ENCODE assay signal across 8 cellular contexts in the genomic region with DNA sequence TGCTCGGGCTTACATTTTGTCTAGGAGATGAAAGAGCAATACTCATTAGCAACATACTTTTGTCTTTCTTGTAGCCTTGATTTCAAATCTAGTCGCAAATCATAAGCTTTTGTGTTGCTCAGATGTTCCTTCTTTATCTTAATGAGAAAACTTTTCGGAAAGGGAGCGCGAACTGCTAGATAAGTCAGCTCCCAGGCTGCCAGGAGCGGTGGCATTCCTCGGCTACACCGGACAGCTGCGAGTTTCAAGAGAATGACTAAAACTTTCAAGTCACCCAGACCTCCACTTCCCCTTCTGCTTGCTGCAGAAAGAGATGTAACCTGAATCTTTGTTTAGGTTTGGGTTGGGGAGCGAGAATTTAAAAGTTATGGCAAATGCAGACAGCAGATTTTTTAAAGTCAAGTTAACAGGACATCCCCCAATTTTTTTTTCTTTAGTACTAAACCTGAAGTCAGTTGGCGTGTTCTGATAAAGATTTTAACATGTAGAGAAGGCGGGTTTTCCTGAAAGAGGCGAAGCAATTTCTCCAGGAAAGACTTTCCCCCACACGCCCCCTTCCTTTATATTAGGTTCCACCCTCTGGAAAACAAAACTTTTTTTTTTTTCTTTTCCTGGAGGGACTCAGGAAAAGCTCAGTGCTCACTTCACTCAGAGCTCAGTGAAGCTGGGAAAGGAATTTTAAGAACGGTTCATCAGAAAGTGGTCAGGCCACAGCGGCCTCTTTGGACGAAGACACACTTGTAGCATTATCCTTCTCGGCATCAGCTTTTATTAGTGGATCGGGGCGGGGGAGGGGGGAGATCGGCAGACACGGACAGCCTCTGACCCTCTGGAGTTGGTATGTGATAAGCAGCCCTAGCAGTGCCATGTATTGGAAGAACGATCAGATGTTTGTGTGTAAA. TPM values are rescaled to one million over a fixed set of nuclear protein-coding genes. Genes with fewer than 3 reads are reported as not detected.
DNase-seq lines count a peak whose midpoint lies in the region; ATAC-seq, FAIRE-seq and TF ChIP-seq lines count a peak whose summit lies in the region.

LHX8 (plus strand) TSS at position 635 of the 902 bp plus-strand sequence. CDS start 2,227 bp downstream, outside the sequence.

- H2AFZ ChIP-seq in GM12878 (ENCODE audit: control insufficient read depth, low read depth, low read length) = no peak within 1 kb of the TSS

- no peak for TF ChIP-seq EP300 in GM12878 (IDR thresholded peaks at IDR 0.05; ENCODE audit: borderline replicate concordance in 1 of 2, control insufficient read depth in 1 of 2, low read depth in 2 of 2, low read length in 2 of 2)

- no peak for DNase-seq in A673 (ENCODE audit: low spot score)
- peak; percentile 42 for DNase-seq in H7
- no peak for DNase-seq in GM12878 (ENCODE audit: low read depth, low spot score)
- no peak for DNase-seq in substantia nigra (lab: John Stamatoyannopoulos, UW)
- no peak for DNase-seq in activated gamma-delta T cell treated with Interleukin-2 at 50 U/mL for 16 hours

- peak within 1 kb of the TSS; percentile 57 for H3K4me2 ChIP-seq in GM12878 (ENCODE audit: control insufficient read depth, insufficient read depth)

- TF ChIP-seq POLR2A in GM12878 (IDR thresholded peaks at IDR 0.05; ENCODE audit: low read depth, low read length) = no peak

- no peaks in the 10 kb centered on the region for H3K36me3 ChIP-seq in A673 (ENCODE audit: insufficient read depth, low read length, poor library complexity, severe bottlenecking)
- H3K36me3 ChIP-seq in H7 (replicated peaks; ENCODE audit: control insufficient read depth, insufficient read depth, low read length) = no peaks in the 10 kb centered on the region
- H3K36me3 ChIP-seq in GM12878 (ENCODE audit: control insufficient read depth in 2 of 2, insufficient read depth in 2 of 2, low read length in 1 of 2) = no peaks in the 10 kb centered on the region
- no peaks in the 10 kb centered on the region for H3K36me3 ChIP-seq in mesodermal cell (ENCODE audit: control insufficient read depth, insufficient read depth, low read length)

- no peaks in the 10 kb centered on the region for H3K79me2 ChIP-seq in GM12878 (ENCODE audit: control insufficient read depth, insufficient read depth, low read length)

- CTCF ChIA-PET in A673 (lab: Charles Lee) (no interaction called here), GM12878 (lab: Yijun Ruan, JAX) (no interaction called here)

- no peak within 1 kb of the TSS for H3K9ac ChIP-seq in GM12878 (ENCODE audit: control insufficient read depth, insufficient read depth, low read length)

- SMC1A ChIA-PET in GM12878 (lab: Charles Lee; ENCODE audit: uncharacterized antibody, unreplicated experiment) = interaction anchor here (1.4 kb wide), 1 partner anchor 15 kb away, joined by 4 read pairs; no protein-coding TSS in a partner anchor

- no peaks in the 10 kb centered on the region for H4K20me1 ChIP-seq in GM12878 (ENCODE audit: control insufficient read depth, insufficient read depth)

- H3K4me1 ChIP-seq in A673 (ENCODE audit: insufficient read depth, low read length, poor library complexity, severe bottlenecking) (peaks cover 9% of the 10 kb centered on the region), GM12878 (ENCODE audit: control insufficient read depth, insufficient read depth, low read length) (no peaks in the 10 kb centered on the region), mesodermal cell (ENCODE audit: control insufficient read depth, insufficient read depth, low read length, poor library complexity, severe bottlenecking) (peaks cover 11% of the 10 kb centered on the region)

- H3K4me3 ChIP-seq in A673 (ENCODE audit: low read depth, low read length, poor library complexity, severe bottlenecking) = peak within 1 kb of the TSS; percentile 36
- H3K4me3 ChIP-seq in H7 (ENCODE audit: insufficient read depth, low read depth, low read length) = peak within 1 kb of the TSS; percentile 50
- no peak within 1 kb of the TSS for H3K4me3 ChIP-seq in GM12878
- H3K4me3 ChIP-seq in mesodermal cell (ENCODE audit: extremely low read depth, insufficient read depth, low read length, poor library complexity, severe bottlenecking) = peak within 1 kb of the TSS; percentile 49

- 0 out of 3 replicates have a peak, but pooled peaks have one; percentile 25 for ATAC-seq in GM12878
- no peak for ATAC-seq in GM18868 (IDR thresholded peaks at IDR 0.05; ENCODE audit: unreplicated experiment)
- ATAC-seq in HG03095 (IDR thresholded peaks at IDR 0.05; ENCODE audit: unreplicated experiment) = no peak

- in situ Hi-C loops in GM12878 (cut with MboI) = no loop called here

- no peak for FAIRE-seq in GM12878 (lab: Jason Lieb, UNC)

- H3K9me3 ChIP-seq in A673 (ENCODE audit: low read depth, low read length, poor library complexity, severe bottlenecking) = no peaks in the 10 kb centered on the region
- H3K9me3 ChIP-seq in GM12878 (replicated peaks; ENCODE audit: control insufficient read depth, insufficient read depth, low read length) = no peaks in the 10 kb centered on the region; the same call in 2 of the 3 replicates
- no peaks in the 10 kb centered on the region for H3K9me3 ChIP-seq in mesodermal cell (ENCODE audit: control insufficient read depth, low read length)

- POLR2A ChIA-PET in A673 (lab: Charles Lee; ENCODE audit: low non-redundant PET) = interaction anchor here (0.6 kb wide), 1 partner anchor 19 kb away, joined by 4 read pairs; no protein-coding TSS in a partner anchor
- POLR2A ChIA-PET in GM12878 (lab: Charles Lee) = interaction anchor here (0.6 kb wide), 1 partner anchor 1956 kb away, joined by 6 read pairs; no protein-coding TSS in a partner anchor

- H3K27ac ChIP-seq in A673 (ENCODE audit: low read depth, low read length, poor library complexity, severe bottlenecking) (no peak within 1 kb of the TSS), GM12878 (ENCODE audit: control insufficient read depth, insufficient read depth) (no peak within 1 kb of the TSS), mesodermal cell (ENCODE audit: low read depth, low read length, severe bottlenecking) (peak within 1 kb of the TSS; percentile 85), substantia nigra (ENCODE audit: low read depth, low read length, poor library complexity, severe bottlenecking) (no peak within 1 kb of the TSS)

- BruUV-seq in A673 (replicated peaks; lab: Mats Ljungman, UMichigan) (no TSS peak), GM12878 (replicated peaks; lab: Mats Ljungman, UMichigan) (no TSS peak)

- RAD21 ChIA-PET in GM12878 (lab: Charles Lee; ENCODE audit: unreplicated experiment) = interaction anchor here (0.6 kb wide), 1 partner anchor 67 kb away, joined by 3 read pairs; no protein-coding TSS in a partner anchor

- TF ChIP-seq CTCF in A673 (conservative IDR thresholded peaks at IDR 0.05; ENCODE audit: low read depth, low read length) = no peak
- TF ChIP-seq CTCF in GM12878 (IDR thresholded peaks at IDR 0.05 in 2 of 3, conservative IDR thresholded peaks at IDR 0.05 in 1 of 3; ENCODE audit: control insufficient read depth in 2 of 3, extremely low read depth in 1 of 3, insufficient read depth in 1 of 3, low read depth in 3 of 3, low read length in 3 of 3) = no peak

- H3K27me3 ChIP-seq in A673 (replicated peaks; ENCODE audit: insufficient read depth, low read depth, low read length, poor library complexity) (peaks cover 100% of the 10 kb centered on the region), H7 (ENCODE audit: control insufficient read depth, insufficient read depth, low read length) (peaks cover 96% of the 10 kb centered on the region), GM12878 (replicated peaks in 1 of 2; ENCODE audit: control insufficient read depth in 2 of 2, insufficient read depth in 2 of 2, low read length in 1 of 2) (peaks cover 16 to 50% of the 10 kb centered on the region in 2 experiments)

- no peak for TF ChIP-seq RAD21 in GM12878 (IDR thresholded peaks at IDR 0.05; ENCODE audit: insufficient read depth, low read depth, low read length)

- intact Hi-C loops in A673 (cut with micrococcal nuclease; ENCODE audit: unreplicated experiment) (loop anchor here (5.0 kb wide), 1 partner anchor 362 kb away; no protein-coding TSS in a partner anchor), GM12878 (cut with micrococcal nuclease; ENCODE audit: unreplicated experiment) (no loop called here)

- WGBS in GM12878 (ENCODE audit: insufficient coverage, insufficient replicate concordance, low lambda C conversion rate, missing lambda C conversion rate) = 5% methylated on average over 23 of the region's 23 CpGs
- WGBS in mesodermal cell (ENCODE audit: insufficient coverage in 2 of 2), 2 experiments = 0% methylated on average over 15 to 17 of the region's 23 CpGs

TF ChIP-seq in GM12878, 131 proteins besides CTCF, POLR2A, EP300 and RAD21:
- 0 out of 2 replicates have a peak, but pooled peaks have one; percentile 9 for TF ChIP-seq EZH2 (IDR thresholded peaks at IDR 0.05; ENCODE audit: borderline replicate concordance, control insufficient read depth, low read depth, low read length)
- no peak for TF ChIP-seq CHD1 (IDR thresholded peaks at IDR 0.05; ENCODE audit: low read depth, low read length)
- TF ChIP-seq SPI1 (IDR thresholded peaks at IDR 0.05; ENCODE audit: borderline replicate concordance, insufficient read depth, low read depth, low read length) = 0 out of 2 replicates have a peak, but pooled peaks have one; percentile 11
- TF ChIP-seq TCF7 (IDR thresholded peaks at IDR 0.05; ENCODE audit: borderline replicate concordance) = no peak
- TF ChIP-seq SUZ12 (IDR thresholded peaks at IDR 0.05; ENCODE audit: unreplicated experiment) = peak; percentile 33

RNA-seq across cellular contexts. Expression of gene LHX8, which starts in this region (rescaled TPM):
- not detected in 2 replicates for total RNA-seq in A673 (2021)
- not detected in 2 replicates for total RNA-seq in H7 (2014; rRNA removed; shearing (Covaris generic))
- total RNA-seq in GM12878 (2013; cell fraction: nucleolus; rRNA removed) = not detected in 2 replicates
- not detected in 2 replicates for total RNA-seq in GM12878 (2014; rRNA removed)
- total RNA-seq in GM12878 (2014; rRNA removed; fragmentation: Illumina TruSeq; extraction: Trizol) = not detected in 2 replicates
- total RNA-seq in GM12878 (2021) = not detected in 2 replicates
- not detected for polyA plus RNA-seq in GM12878 (2011; ENCODE audit: low read depth)
- not detected in 2 replicates for polyA plus RNA-seq in GM12878 (2011; rRNA removed)
- polyA plus RNA-seq in GM12878 (2011; cell fraction: cytosol; rRNA removed) = not detected in 2 replicates
- polyA plus RNA-seq in GM12878 (2011; cell fraction: nucleus; rRNA removed) = not detected in 2 replicates
- polyA plus RNA-seq in GM12878 (2012) = not detected in 2 replicates
- not detected in 2 replicates for polyA plus RNA-seq in GM12878 (2014; fragmentation: Illumina TruSeq; extraction: Trizol)
- polyA plus RNA-seq in GM12878 (2014; fragmentation: Nextera tagmentation; extraction: Ambion mirVana) = not detected
- polyA plus RNA-seq in GM12878 (2014; rRNA removed) = not detected in 2 replicates
- not detected for polyA plus RNA-seq in GM12878 (2016; fragmentation: Nextera tagmentation; extraction: Ambion mirVana)
- polyA minus RNA-seq in GM12878 (2011; rRNA and poly(A)+ RNA removed) = not detected in 2 replicates
- polyA minus RNA-seq in GM12878 (2011; cell fraction: cytosol; rRNA and poly(A)+ RNA removed) = not detected in 2 replicates
- polyA minus RNA-seq in GM12878 (2011; cell fraction: nucleus; rRNA and poly(A)+ RNA removed) = not detected in 2 replicates
- 6.9 TPM for polyA plus RNA-seq in mesodermal cell (2013, experiment 1 of 2)
- 5.6 TPM for polyA plus RNA-seq in mesodermal cell (2013, experiment 2 of 2)

Comparison
In these comparisons a context has a peak if more than half of its experiments do, and no peak if none do; other contexts are left out.
1. Peak in DNase-seq and H3K4me3 ChIP-seq in H7; RNA of the gene not detected or under 1 TPM.
2. Peak in ATAC-seq and H3K4me2 ChIP-seq in GM12878; RNA of the gene not detected or under 1 TPM.